Comparison of ENCODE assay signal across 18 cellular contexts in the genomic region with DNA sequence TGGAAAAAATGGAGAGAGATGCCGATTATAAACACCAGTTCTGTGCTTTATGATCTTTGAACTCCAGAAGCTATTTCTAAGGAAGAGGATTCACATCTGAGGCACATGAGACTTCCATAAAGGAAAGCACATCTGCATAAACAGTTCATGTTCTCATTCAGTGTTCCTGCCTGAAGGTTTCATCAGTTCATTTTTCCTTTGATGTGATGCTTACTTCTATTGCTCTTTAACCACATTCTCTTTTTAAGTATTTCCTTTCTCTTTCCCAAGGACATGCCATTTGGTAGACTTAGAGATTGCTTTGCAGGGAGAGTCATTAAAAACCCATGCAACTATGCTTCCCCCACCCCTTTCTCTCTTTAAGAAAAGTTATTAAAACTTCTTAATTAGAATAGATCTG.
DNase-seq lines count a peak whose midpoint lies in the region; ATAC-seq and TF ChIP-seq lines count a peak whose summit lies in the region.
"Had no signal": no experiment of that assay in that cellular context is flagged by ENCODE, and none has a peak within 500 bp of the region (broad histone marks: within the 10 kb centered on the region; RNA-seq: fewer than 3 reads in every experiment).

No MANE protein-coding gene starts in this region.

- DNase-seq in DND-41 (no peak), astrocyte of the spinal cord (ENCODE audit: low read depth, low spot score) (peak; percentile 52), fibroblast of villous mesenchyme (ENCODE audit: low read depth) (peak; percentile 28), smooth muscle cell (lab: John Stamatoyannopoulos, UW; ENCODE audit: unreplicated experiment) (no peak), NCI-H2107 (lab: John Stamatoyannopoulos, UW) (no peak), RWPE1 (ENCODE audit: low spot score) (no peak)
- DNase-seq: AML-193; Caco-2; CD4-positive, alpha-beta T cell; GDM1; HCEC 1CT; IMR-90 had no signal

- H3K27me3 ChIP-seq in DND-41 (ENCODE audit: insufficient read depth, low read length, poor library complexity): no peaks in the 10 kb centered on the region
- H3K27me3 ChIP-seq in smooth muscle cell (ENCODE audit: low read depth): no peaks in the 10 kb centered on the region

- H3K9ac ChIP-seq in DND-41 (ENCODE audit: low read depth, low read length): no peak overlapping the region
- no peak overlapping the region for H3K9ac ChIP-seq in smooth muscle cell (ENCODE audit: low read depth)

- no peak for TF ChIP-seq CTCF in DND-41 (IDR thresholded peaks at IDR 0.05; ENCODE audit: borderline replicate concordance, extremely low read depth, low read length, poor library complexity, severe bottlenecking)
- no peak for TF ChIP-seq CTCF in astrocyte of the spinal cord (IDR thresholded peaks at IDR 0.05; ENCODE audit: low read depth, low read length)
- TF ChIP-seq CTCF in fibroblast of villous mesenchyme (IDR thresholded peaks at IDR 0.05; ENCODE audit: insufficient read depth, low read depth, low read length): no peak
- no peak for TF ChIP-seq CTCF in smooth muscle cell (IDR thresholded peaks at IDR 0.05; ENCODE audit: borderline replicate concordance, insufficient read depth, poor library complexity, severe bottlenecking)
- no peak for TF ChIP-seq CTCF in RWPE1 (conservative IDR thresholded peaks at IDR 0.05; ENCODE audit: low read depth)

- CTCF ChIA-PET in RWPE1 (lab: Yijun Ruan, JAX): interaction anchor here (0.6 kb wide), 1 partner anchor 401 kb away, joined by 3 read pairs; no protein-coding TSS in a partner anchor

- 65% methylated on average over 1 of the region's 1 CpG for WGBS in smooth muscle cell (ENCODE audit: low lambda C conversion rate)

- H3K9me3 ChIP-seq in DND-41 (ENCODE audit: insufficient read depth, low read length, severe bottlenecking) (no peaks in the 10 kb centered on the region), smooth muscle cell (replicated peaks; ENCODE audit: low read depth) (no peaks in the 10 kb centered on the region)
- H3K9me3 ChIP-seq: A549, Caco-2 had no signal

- H3K4me3 ChIP-seq in DND-41 (ENCODE audit: low read depth in 1 of 2, low read length in 2 of 2) (no peak overlapping the region), astrocyte of the spinal cord (ENCODE audit: low read depth, low read length) (no peak overlapping the region), fibroblast of villous mesenchyme (ENCODE audit: low read depth, low read length) (no peak overlapping the region), smooth muscle cell (no peak overlapping the region)
- H3K4me3 ChIP-seq: A549, GM23338 had no signal

- H3F3A ChIP-seq in smooth muscle cell (ENCODE audit: low read depth): no peaks in the 10 kb centered on the region

- H3K27ac ChIP-seq in DND-41 (ENCODE audit: low read length) (no peak overlapping the region), smooth muscle cell (ENCODE audit: low read depth) (no peak overlapping the region), RWPE1 (no peak overlapping the region)
- H3K27ac ChIP-seq: 22Rv1, A549, C4-2B, HL-60 had no signal

- in situ Hi-C loops in astrocyte of the spinal cord (cut with HindIII; ENCODE audit: low sequenced_read_pairs): no loop called here

- H3K36me3 ChIP-seq in DND-41 (ENCODE audit: insufficient read depth, low read length): no peaks in the 10 kb centered on the region
- no peaks in the 10 kb centered on the region for H3K36me3 ChIP-seq in smooth muscle cell (ENCODE audit: low read depth)

- H4K20me1 ChIP-seq in DND-41 (ENCODE audit: insufficient read depth, low read length) (no peaks in the 10 kb centered on the region), smooth muscle cell (ENCODE audit: low read depth) (no peaks in the 10 kb centered on the region)

- POLR2A ChIA-PET in RWPE1 (lab: Yijun Ruan, JAX; ENCODE audit: low non-redundant PET): no interaction called here

- H3K4me1 ChIP-seq in DND-41 (ENCODE audit: insufficient read depth, low read length) (no peaks in the 10 kb centered on the region), smooth muscle cell (ENCODE audit: low read depth) (peaks cover 11% of the 10 kb centered on the region)
- H3K4me1 ChIP-seq: A549, Caco-2 had no signal

- no peak overlapping the region for H3K4me2 ChIP-seq in DND-41 (ENCODE audit: insufficient read depth, low read length)
- peak overlapping the region; percentile 54 for H3K4me2 ChIP-seq in smooth muscle cell
- H3K4me2 ChIP-seq: A549, GM23338 had no signal

- H2AFZ ChIP-seq in DND-41 (ENCODE audit: low read depth, low read length): no peak overlapping the region
- H2AFZ ChIP-seq in smooth muscle cell (ENCODE audit: low read depth): peak overlapping the region; percentile 72
- H2AFZ ChIP-seq: GM23338 had no signal

- H3K79me2 ChIP-seq in DND-41 (ENCODE audit: insufficient read depth, low read length): no peaks in the 10 kb centered on the region
- H3K79me2 ChIP-seq in smooth muscle cell (ENCODE audit: low read depth): no peaks in the 10 kb centered on the region

- peak; percentile 75 for ATAC-seq in DND-41 (ENCODE audit: insufficient read depth, low read depth)
- no peak for ATAC-seq in HG02885 (IDR thresholded peaks at IDR 0.05; ENCODE audit: poor library complexity, unreplicated experiment)
- ATAC-seq: A549, GM23338 had no signal

Comparison
In these comparisons a context has a peak if more than half of its experiments do, and no peak if none do; other contexts are left out.
1. DNase-seq: peak in astrocyte of the spinal cord (single experiment) and fibroblast of villous mesenchyme (single experiment); none in DND-41 (single experiment), smooth muscle cell (single experiment), NCI-H2107 (single experiment) and RWPE1 (single experiment).